In the genomic region with DNA sequence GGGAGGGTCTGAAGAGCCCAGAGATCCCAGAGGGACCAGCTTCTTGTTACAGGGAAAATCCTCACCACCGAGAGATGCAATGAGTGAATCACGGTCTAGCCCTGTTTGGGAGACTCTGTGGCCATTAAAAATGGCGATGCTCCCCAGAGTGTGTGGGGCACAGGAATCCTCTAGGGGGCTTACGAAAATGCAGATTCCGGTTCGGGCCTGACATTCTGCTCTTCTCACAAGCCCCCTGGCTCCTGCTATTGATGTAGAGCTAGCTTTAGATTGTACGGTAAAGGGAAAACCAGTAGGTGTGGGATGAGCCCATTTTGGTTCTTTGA, we compare ENCODE assay signal across 10 cellular contexts. TPM values are rescaled to one million over a fixed set of nuclear protein-coding genes. Genes with fewer than 3 reads are reported as not detected.
DNase-seq lines count a peak whose midpoint lies in the region; ATAC-seq lines count a peak whose summit lies in the region.
"Had no signal": no experiment of that assay in that cellular context is flagged by ENCODE, and none has a peak within 500 bp of the region (broad histone marks: within the 10 kb centered on the region; RNA-seq: fewer than 3 reads in every experiment).

No MANE protein-coding gene starts in this region.

- H3K27ac Mint-ChIP-seq in activated CD8-positive, alpha-beta T cell treated with anti-CD3 and anti-CD28 coated beads, Interleukin-2, amount 10 ng/mL, durations not matched to agents 7 days and 5 days: no peak overlapping the region
- no peak overlapping the region for H3K27ac Mint-ChIP-seq in stimulated activated effector memory CD8-positive, alpha-beta T cell treated with anti-CD3 and anti-CD28 coated beads, Interleukin-12 subunit alpha, Interleukin-12 subunit beta, amount 100 ng/mL, for 72 hours

- peak overlapping the region; percentile 56 for H3K4me3 Mint-ChIP-seq in activated CD8-positive, alpha-beta T cell treated with anti-CD3 and anti-CD28 coated beads, Interleukin-2, amount 10 ng/mL, durations not matched to agents 7 days and 5 days
- peak overlapping the region; percentile 73 for H3K4me3 Mint-ChIP-seq in stimulated activated effector memory CD8-positive, alpha-beta T cell treated with anti-CD3 and anti-CD28 coated beads, Interleukin-12 subunit alpha, Interleukin-12 subunit beta, amount 100 ng/mL, for 72 hours

- H3K9me3 ChIP-seq in iPS DF 6.9 (ENCODE audit: control insufficient read depth, insufficient read depth, low read length): no peaks in the 10 kb centered on the region
- no peaks in the 10 kb centered on the region for H3K9me3 ChIP-seq in aorta (ENCODE audit: control insufficient read depth, low read length)

- POLR2A ChIA-PET in activated CD8-positive, alpha-beta T cell treated with anti-CD3 and anti-CD28 coated beads, Interleukin-2, amount 10 ng/mL, durations not matched to agents 7 days and 5 days (lab: Charles Lee): interaction anchor here (0.6 kb wide), 1 partner anchor 164 kb away, joined by 3 read pairs; a partner anchor contains a TSS

- no peak overlapping the region for H3K27ac ChIP-seq in iPS DF 6.9 (ENCODE audit: low read length)
- no peak overlapping the region for H3K27ac ChIP-seq in aorta (ENCODE audit: low read depth in 1 of 2, low read length in 2 of 2)
- H3K27ac ChIP-seq: SK-N-MC had no signal

- H3K36me3 Mint-ChIP-seq in activated CD8-positive, alpha-beta T cell treated with anti-CD3 and anti-CD28 coated beads, Interleukin-2, amount 10 ng/mL, durations not matched to agents 7 days and 5 days (ENCODE audit: low read depth): no peaks in the 10 kb centered on the region
- H3K36me3 Mint-ChIP-seq in stimulated activated effector memory CD8-positive, alpha-beta T cell treated with anti-CD3 and anti-CD28 coated beads, Interleukin-12 subunit alpha, Interleukin-12 subunit beta, amount 100 ng/mL, for 72 hours: no peaks in the 10 kb centered on the region

- no peaks in the 10 kb centered on the region for H3K4me1 ChIP-seq in iPS DF 6.9 (ENCODE audit: control insufficient read depth, insufficient read depth, low read length)
- no peaks in the 10 kb centered on the region for H3K4me1 ChIP-seq in aorta (ENCODE audit: control insufficient read depth in 1 of 2, insufficient read depth in 2 of 2, low read length in 2 of 2)

- no CpG with 5 or more reads among the region's 7 CpGs for WGBS in iPS DF 6.9 (ENCODE audit: insufficient coverage, insufficient read length)
- WGBS in aorta, 2 donors: 33 to 36% methylated on average over 7 of the region's 7 CpGs

- H3K27me3 ChIP-seq in iPS DF 6.9 (ENCODE audit: control insufficient read depth, insufficient read depth, low read length): no peaks in the 10 kb centered on the region
- no peaks in the 10 kb centered on the region for H3K27me3 ChIP-seq in aorta (ENCODE audit: control insufficient read depth in 1 of 2, insufficient read depth in 2 of 2, low read length in 1 of 2)

- peaks cover 16% of the 10 kb centered on the region for H3K4me1 Mint-ChIP-seq in activated CD8-positive, alpha-beta T cell treated with anti-CD3 and anti-CD28 coated beads, Interleukin-2, amount 10 ng/mL, durations not matched to agents 7 days and 5 days (ENCODE audit: low read depth)
- H3K4me1 Mint-ChIP-seq in stimulated activated effector memory CD8-positive, alpha-beta T cell treated with anti-CD3 and anti-CD28 coated beads, Interleukin-12 subunit alpha, Interleukin-12 subunit beta, amount 100 ng/mL, for 72 hours: no peaks in the 10 kb centered on the region

- no peaks in the 10 kb centered on the region for H3K9me3 Mint-ChIP-seq in activated CD8-positive, alpha-beta T cell treated with anti-CD3 and anti-CD28 coated beads, Interleukin-2, amount 10 ng/mL, durations not matched to agents 7 days and 5 days (ENCODE audit: insufficient read depth)
- H3K9me3 Mint-ChIP-seq in stimulated activated effector memory CD8-positive, alpha-beta T cell treated with anti-CD3 and anti-CD28 coated beads, Interleukin-12 subunit alpha, Interleukin-12 subunit beta, amount 100 ng/mL, for 72 hours: no peaks in the 10 kb centered on the region

- no peak for ATAC-seq in activated CD8-positive, alpha-beta T cell treated with anti-CD3 and anti-CD28 coated beads, Interleukin-2, amount 10 ng/mL, durations not matched to agents 7 days and 5 days
- ATAC-seq in stimulated activated effector memory CD8-positive, alpha-beta T cell treated with anti-CD3 and anti-CD28 coated beads, Interleukin-12 subunit alpha, Interleukin-12 subunit beta, amount 100 ng/mL, for 72 hours: no peak
- no peak for ATAC-seq in HG03432 (IDR thresholded peaks at IDR 0.05; ENCODE audit: unreplicated experiment)
- no peak for ATAC-seq in HG02642 (IDR thresholded peaks at IDR 0.05; ENCODE audit: poor library complexity, unreplicated experiment)
- no peak for ATAC-seq in aorta (ENCODE audit: low FRiP score)

- CTCF ChIA-PET in activated CD8-positive, alpha-beta T cell treated with anti-CD3 and anti-CD28 coated beads, Interleukin-2, amount 10 ng/mL, durations not matched to agents 7 days and 5 days (lab: Charles Lee): interaction anchor here (1.1 to 3.0 kb wide), 6 partner anchors 8 to 155 kb away, joined by 3 to 26 read pairs (median 10); no protein-coding TSS in a partner anchor

- H3K36me3 ChIP-seq in iPS DF 6.9 (ENCODE audit: control insufficient read depth, insufficient read depth, low read length) (no peaks in the 10 kb centered on the region), aorta (ENCODE audit: control insufficient read depth in 1 of 2, insufficient read depth in 2 of 2, low read length in 1 of 2) (no peaks in the 10 kb centered on the region)

- intact Hi-C loops in aorta (cut with DNase I): no loop called here

- peaks cover 43% of the 10 kb centered on the region for H3K27me3 Mint-ChIP-seq in activated CD8-positive, alpha-beta T cell treated with anti-CD3 and anti-CD28 coated beads, Interleukin-2, amount 10 ng/mL, durations not matched to agents 7 days and 5 days (ENCODE audit: low read depth)

- peak overlapping the region; percentile 35; the same call in 1 of the 2 replicates for H3K4me3 ChIP-seq in iPS DF 6.9 (ENCODE audit: low read length)
- H3K4me3 ChIP-seq in aorta (ENCODE audit: low read length in 2 of 2): no peak overlapping the region

- peak; percentile 67 for DNase-seq in NCI-H510A treated with DMSO at 0.1 percent for 48 hours (lab: John Stamatoyannopoulos, UW)
- DNase-seq in NCI-H510A (lab: John Stamatoyannopoulos, UW): no peak
- no peak for DNase-seq in activated CD8-positive, alpha-beta T cell treated with anti-CD3 and anti-CD28 coated beads, Interleukin-2, amount 10 ng/mL, durations not matched to agents 7 days and 5 days
- DNase-seq in iPS DF 6.9 (ENCODE audit: low read depth, low spot score): no peak
- DNase-seq in stimulated activated effector memory CD8-positive, alpha-beta T cell treated with anti-CD3 and anti-CD28 coated beads, Interleukin-12 subunit alpha, Interleukin-12 subunit beta, amount 100 ng/mL, for 72 hours (ENCODE audit: low spot score in 2 of 2): no peak
- DNase-seq in aorta: no peak
- DNase-seq: kidney glomerular epithelial cell had no signal

RNA-seq across cellular contexts. Expression of a gene that starts 35.5 kb away (rescaled TPM):
- under 1 TPM; 0.11 to 0.13 TPM for total RNA-seq in activated CD8-positive, alpha-beta T cell treated with anti-CD3 and anti-CD28 coated beads, Interleukin-2, amount 10 ng/mL, durations not matched to agents 7 days and 5 days
- 1 to 10 TPM; 2.8 to 9.0 TPM for total RNA-seq in aorta
- 1 to 10 TPM in 1 of 2 donors, under 1 TPM in 1; 0.50 to 3.9 TPM for polyA plus RNA-seq in aorta
